Comparison of ENCODE assay signal across 9 cellular contexts in genomic region chr20:835220-836045, GRCh38. TPM values are rescaled to one million over a fixed set of nuclear protein-coding genes. Genes with fewer than 3 reads are reported as not detected.
A peak's percentile ranks its signal among the peaks of the same experiment; 100 is the strongest.
DNase-seq lines count a peak whose midpoint lies in the region; ATAC-seq and TF ChIP-seq lines count a peak whose summit lies in the region.
"Had no signal": no experiment of that assay in that cellular context is flagged by ENCODE, and none has a peak within 500 bp of the region (broad histone marks: within the 10 kb centered on the region; RNA-seq: fewer than 3 reads in every experiment).

No MANE protein-coding gene starts in this region.

- no peak for ATAC-seq in HG03342 (IDR thresholded peaks at IDR 0.05; ENCODE audit: unreplicated experiment)

- H3K9me3 ChIP-seq in spleen = peaks cover 0 to 7% (median 0%) of the 10 kb centered on the region in 8 donors

- H3K27me3 ChIP-seq in spleen (replicated peaks in 1 of 7) = no peaks in the 10 kb centered on the region

- H3K4me3 Mint-ChIP-seq in glutamatergic neuron (ENCODE audit: unreplicated experiment) = peak overlapping the region; percentile 47

- 42 to 56% (median 47%) methylated on average over 3 of the region's 3 CpGs for WGBS in spleen, 5 donors

- H3K27ac ChIP-seq in spleen = peak overlapping the region in 7 of 8 donors; percentile 9 to 97 (median 68)
- H3K27ac ChIP-seq: 22Rv1 had no signal

- peaks cover 24 to 90% (median 70%) of the 10 kb centered on the region in 6 donors for H3K4me1 ChIP-seq in spleen

- H3K9me3 Mint-ChIP-seq in glutamatergic neuron (ENCODE audit: unreplicated experiment) = peaks cover 10% of the 10 kb centered on the region

- H3K36me3 Mint-ChIP-seq in glutamatergic neuron (ENCODE audit: unreplicated experiment) = peaks cover 6% of the 10 kb centered on the region

- peaks cover 37% of the 10 kb centered on the region for H3K4me1 Mint-ChIP-seq in glutamatergic neuron (ENCODE audit: low read depth, unreplicated experiment)

- intact Hi-C loops in spleen (cut with DNase I; ENCODE audit: low total_unique reads) = no loop called here

- TF ChIP-seq POLR2A in spleen (IDR thresholded peaks at IDR 0.05) = no peak

- peak overlapping the region; percentile 80 for H3K27ac Mint-ChIP-seq in glutamatergic neuron (ENCODE audit: unreplicated experiment)

- no peak for TF ChIP-seq CTCF in glutamatergic neuron (IDR thresholded peaks at IDR 0.05; ENCODE audit: partially characterized antibody, unreplicated experiment)
- TF ChIP-seq CTCF in spleen (IDR thresholded peaks at IDR 0.05 in 8 of 11, conservative IDR thresholded peaks at IDR 0.05 in 3 of 11) = no peak

- peak; percentile 16 for DNase-seq in NCI-H2196 (lab: John Stamatoyannopoulos, UW; ENCODE audit: unreplicated experiment)
- DNase-seq in NCI-H2196 treated with DMSO at 0.1 percent for 48 hours (lab: John Stamatoyannopoulos, UW; ENCODE audit: unreplicated experiment) = no peak
- peak; percentile 52 for DNase-seq in activated CD4-positive, alpha-beta T cell treated with anti-CD3 and anti-CD28 coated beads for 48 hours
- no peak for DNase-seq in glutamatergic neuron
- peak; percentile 86 for DNase-seq in spleen
- no peak for DNase-seq in SHP77 (lab: John Stamatoyannopoulos, UW)
- no peak for DNase-seq in ureter (ENCODE audit: low spot score)

- H3K4me3 ChIP-seq in spleen = peak overlapping the region in 5 of 8 donors; percentile 62 to 86 (median 72)

- peaks cover 8% of the 10 kb centered on the region for H3K27me3 Mint-ChIP-seq in glutamatergic neuron (ENCODE audit: unreplicated experiment)

- peaks cover 0 to 16% (median 0%) of the 10 kb centered on the region in 6 donors for H3K36me3 ChIP-seq in spleen

RNA-seq across cellular contexts. Expression of gene FAM110A, which starts 1.9 kb away (rescaled TPM):
- total RNA-seq in glutamatergic neuron (ENCODE audit: unreplicated experiment) (152 TPM), spleen (10 to 100 TPM; 19.7 to 32.0 (median 25.7) TPM), ureter (35.1 TPM)
- polyA plus RNA-seq in spleen = 10 to 100 TPM; 11.3 to 21.0 (median 12.5) TPM

Comparison
In these comparisons a context has a peak if more than half of its experiments do, and no peak if none do; other contexts are left out.
1. DNase-seq: peak in NCI-H2196 (single experiment), activated CD4-positive, alpha-beta T cell treated with anti-CD3 and anti-CD28 coated beads for 48 hours (single experiment) and spleen (single experiment); none in NCI-H2196 treated with DMSO at 0.1 percent for 48 hours (single experiment), glutamatergic neuron (single experiment), SHP77 (0 of 2) and ureter (single experiment).